ENCODE assay signal across 8 cellular contexts in the genomic region with DNA sequence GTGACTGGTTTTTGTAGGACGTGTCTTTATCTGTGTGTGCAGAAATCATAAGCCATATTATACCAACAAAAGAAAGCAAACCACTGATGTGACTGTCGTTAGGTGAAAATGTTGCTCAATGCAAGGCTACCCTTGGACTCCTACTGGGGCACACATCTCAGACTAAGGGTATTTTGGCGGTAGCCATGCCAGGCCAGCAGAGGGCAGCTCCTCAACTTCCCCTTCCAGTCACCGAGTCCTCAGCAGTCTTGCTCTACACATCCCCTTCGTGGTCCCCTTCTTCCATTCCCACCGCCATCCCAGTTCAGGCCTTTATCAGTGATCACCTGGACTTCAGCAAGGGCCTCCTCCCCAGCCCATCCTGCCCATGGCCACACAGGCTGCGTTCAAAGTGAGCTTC.
DNase-seq lines count a peak whose midpoint lies in the region; ATAC-seq and TF ChIP-seq lines count a peak whose summit lies in the region.

No MANE protein-coding gene starts in this region.

- no peaks in the 10 kb centered on the region for H3K36me3 ChIP-seq in A673 (ENCODE audit: insufficient read depth, low read length, poor library complexity, severe bottlenecking)
- H3K36me3 ChIP-seq in Panc1 (ENCODE audit: control insufficient read depth, insufficient read depth, low read length) = no peaks in the 10 kb centered on the region

- in situ Hi-C loops in Panc1 (cut with HindIII; ENCODE audit: low pct_unique_long_range_greater_than_20kb, low sequenced_read_pairs) = no loop called here

- H3K27me3 ChIP-seq in A673 (replicated peaks; ENCODE audit: insufficient read depth, low read depth, low read length, poor library complexity) (peaks cover 3% of the 10 kb centered on the region), Panc1 (ENCODE audit: control insufficient read depth, insufficient read depth, low read length) (peaks cover 5% of the 10 kb centered on the region; the same call in 1 of the 2 replicates)

- H3K9me3 ChIP-seq in A673 (ENCODE audit: low read depth, low read length, poor library complexity, severe bottlenecking) (no peaks in the 10 kb centered on the region), Panc1 (ENCODE audit: control insufficient read depth, insufficient read depth, low read depth, low read length) (no peaks in the 10 kb centered on the region)

- peak; percentile 72 for ATAC-seq in Panc1
- ATAC-seq in HG03159 (IDR thresholded peaks at IDR 0.05; ENCODE audit: unreplicated experiment) = no peak
- ATAC-seq in sciatic nerve = no peak
- no peak for ATAC-seq in GM19395 (IDR thresholded peaks at IDR 0.05; ENCODE audit: unreplicated experiment)
- no peak for ATAC-seq in GM19397 (IDR thresholded peaks at IDR 0.05; ENCODE audit: unreplicated experiment)

- POLR2A ChIA-PET in A673 (lab: Charles Lee; ENCODE audit: low non-redundant PET) = no interaction called here
- POLR2A ChIA-PET in Panc1 (lab: Charles Lee) = no interaction called here

- H3K27ac ChIP-seq in A673 (ENCODE audit: low read depth, low read length, poor library complexity, severe bottlenecking) = no peak overlapping the region
- no peak overlapping the region for H3K27ac ChIP-seq in Panc1 (ENCODE audit: low read length)

- peak; percentile 59 for TF ChIP-seq CTCF in A673 (conservative IDR thresholded peaks at IDR 0.05; ENCODE audit: low read depth, low read length)
- peak; percentile 71 for TF ChIP-seq CTCF in GM12872 (IDR thresholded peaks at IDR 0.05; ENCODE audit: insufficient read depth, low read depth, low read length)
- TF ChIP-seq CTCF in Panc1 (IDR thresholded peaks at IDR 0.05) = peak; percentile 67
- peak; percentile 16 for TF ChIP-seq CTCF in fibroblast of the aortic adventitia (IDR thresholded peaks at IDR 0.05; ENCODE audit: insufficient read depth, low read length)

- DNase-seq in A673 (ENCODE audit: low spot score) (peak; percentile 51), Panc1 (ENCODE audit: low read depth, low spot score) (no peak), fibroblast of the aortic adventitia (ENCODE audit: low read depth) (no peak), sciatic nerve (ENCODE audit: low spot score) (no peak)

- H3K4me3 ChIP-seq in A673 (ENCODE audit: low read depth, low read length, poor library complexity, severe bottlenecking) (no peak overlapping the region), Panc1 (ENCODE audit: low read depth in 2 of 2, low read length in 2 of 2) (no peak overlapping the region), fibroblast of the aortic adventitia (ENCODE audit: low read depth, low read length) (no peak overlapping the region)

- BruUV-seq in A673 (replicated peaks; lab: Mats Ljungman, UMichigan) (no TSS peak), Panc1 (replicated peaks; lab: Mats Ljungman, UMichigan) (no TSS peak)

- peaks cover 7% of the 10 kb centered on the region for H3K4me1 ChIP-seq in A673 (ENCODE audit: insufficient read depth, low read length, poor library complexity, severe bottlenecking)
- H3K4me1 ChIP-seq in Panc1 (ENCODE audit: control insufficient read depth, insufficient read depth, low read length) = no peaks in the 10 kb centered on the region

- CTCF ChIA-PET in A673 (lab: Charles Lee) = interaction anchor here (0.8 to 0.9 kb wide), 2 partner anchors 13 to 816 kb away, joined by 3 read pairs; no protein-coding TSS in a partner anchor
- CTCF ChIA-PET in Panc1 (lab: Charles Lee) = no interaction called here

- intact Hi-C loops in A673 (cut with micrococcal nuclease; ENCODE audit: unreplicated experiment) = no loop called here
- intact Hi-C loops in Panc1 (cut with micrococcal nuclease; ENCODE audit: unreplicated experiment) = no loop called here
- intact Hi-C loops in sciatic nerve (cut with DNase I) = no loop called here

Comparison
In these comparisons a context has a peak if more than half of its experiments do, and no peak if none do; other contexts are left out.
1. CTCF ChIP-seq: peak in every context shown above with its lines; median percentile 71 in GM12872; 67 in Panc1; 59 in A673; 16 in fibroblast of the aortic adventitia.